ENCODE assay signal across 14 cellular contexts in genomic region chr10:127033116-127033515, GRCh38.
DNase-seq lines count a peak whose midpoint lies in the region; ATAC-seq and TF ChIP-seq lines count a peak whose summit lies in the region.
"Had no signal": no experiment of that assay in that cellular context is flagged by ENCODE, and none has a peak within 500 bp of the region (broad histone marks: within the 10 kb centered on the region; RNA-seq: fewer than 3 reads in every experiment).

No MANE protein-coding gene starts in this region.

- H2AK5ac ChIP-seq in neuronal stem cell (ENCODE audit: low read depth, low read length), result no peak overlapping the region

- H3K14ac ChIP-seq in neuronal stem cell (ENCODE audit: low read length), result peak overlapping the region; percentile 58

- H4K8ac ChIP-seq in neuronal stem cell (ENCODE audit: low read depth, low read length), result no peak overlapping the region

- no peaks in the 10 kb centered on the region for H3K9me3 Mint-ChIP-seq in brain
- no peaks in the 10 kb centered on the region for H3K9me3 Mint-ChIP-seq in activated naive CD8-positive, alpha-beta T cell treated with anti-CD3 and anti-CD28 coated beads, Interleukin-2, amount 50 U/mL, for 24 hours

- no peak overlapping the region for H3K9ac ChIP-seq in neuronal stem cell (ENCODE audit: low read depth, low read length, poor library complexity)

- no peak overlapping the region for H3K4me2 ChIP-seq in neuronal stem cell (ENCODE audit: insufficient read depth, low read length, poor library complexity, severe bottlenecking)

- no peak overlapping the region for H2BK120ac ChIP-seq in neuronal stem cell (ENCODE audit: low read depth, low read length)

- H2BK15ac ChIP-seq in neuronal stem cell (ENCODE audit: low read length), result no peak overlapping the region

- no peak overlapping the region for H2BK5ac ChIP-seq in neuronal stem cell (ENCODE audit: low read length)

- peak overlapping the region in 4 of 5 experiments; percentile 18 to 98 (median 90) for H3K27ac Mint-ChIP-seq in brain
- no peak overlapping the region for H3K27ac Mint-ChIP-seq in activated naive CD8-positive, alpha-beta T cell treated with anti-CD3 and anti-CD28 coated beads, Interleukin-2, amount 50 U/mL, for 24 hours
- H3K27ac Mint-ChIP-seq: CD4-positive, CD25-positive, alpha-beta regulatory T cell had no signal

- no peak overlapping the region for H2BK12ac ChIP-seq in neuronal stem cell (ENCODE audit: low read length)

- peaks cover 0 to 2% (median 0%) of the 10 kb centered on the region in 3 experiments for H3K27me3 ChIP-seq in neuronal stem cell (ENCODE audit: control insufficient read depth in 3 of 3, insufficient read depth in 3 of 3, low read depth in 1 of 3, low read length in 3 of 3)
- H3K27me3 ChIP-seq: SJCRH30 had no signal

- H3K4me1 ChIP-seq in neuronal stem cell (ENCODE audit: control insufficient read depth in 2 of 2, insufficient read depth in 1 of 2, low read depth in 1 of 2, low read length in 2 of 2), result peaks cover 5 to 10% of the 10 kb centered on the region in 2 donors

- H3K36me3 ChIP-seq in neuronal stem cell (replicated peaks in 1 of 2; ENCODE audit: control insufficient read depth in 2 of 2, insufficient read depth in 2 of 2, low read length in 2 of 2), result peaks cover 28 to 94% of the 10 kb centered on the region in 2 donors

- no peaks in the 10 kb centered on the region for H3K9me3 ChIP-seq in neuronal stem cell (replicated peaks in 1 of 2; ENCODE audit: control insufficient read depth in 2 of 2, insufficient read depth in 1 of 2, low read depth in 1 of 2, low read length in 2 of 2)
- H3K9me3 ChIP-seq: SJCRH30 had no signal

- no peaks in the 10 kb centered on the region for H3K79me1 ChIP-seq in neuronal stem cell (ENCODE audit: low read depth, low read length)

- no peak for ATAC-seq in activated naive CD8-positive, alpha-beta T cell treated with anti-CD3 and anti-CD28 coated beads, Interleukin-2, amount 50 U/mL, for 24 hours
- no peak for ATAC-seq in GM21825 (IDR thresholded peaks at IDR 0.05; ENCODE audit: unreplicated experiment)

- H3K18ac ChIP-seq in neuronal stem cell (ENCODE audit: low read length), result no peak overlapping the region

- DNase-seq in NCI-H2227 treated with DMSO at 0.1 percent for 48 hours (lab: John Stamatoyannopoulos, UW), result peak; percentile 63
- DNase-seq in head of caudate nucleus, result peak in 33 of 42 donors; percentile 17 to 79 (median 48)
- DNase-seq in neuronal stem cell (ENCODE audit: low spot score), result no peak
- DNase-seq in activated naive CD8-positive, alpha-beta T cell treated with anti-CD3 and anti-CD28 coated beads, Interleukin-2, amount 50 U/mL, for 24 hours, result no peak
- no peak for DNase-seq in NCI-H510A treated with DMSO at 0.1 percent for 48 hours (lab: John Stamatoyannopoulos, UW)
- DNase-seq: CD4-positive, CD25-positive, alpha-beta regulatory T cell; Kasumi-1; NCI-H1417; NCI-H1694 treated with DMSO at 0.1 percent for 48 hours; NCI-H748 treated with DMSO at 0.1 percent for 48 hours; OCI-M1; SJCRH30 had no signal

- WGBS in neuronal stem cell (ENCODE audit: extremely low coverage in 2 of 2, insufficient read length in 2 of 2, insufficient replicate concordance in 1 of 2), 2 donors, result no CpG with 5 or more reads among the region's 5 CpGs

- peaks cover 42% of the 10 kb centered on the region for H3K4me1 Mint-ChIP-seq in brain
- H3K4me1 Mint-ChIP-seq in activated naive CD8-positive, alpha-beta T cell treated with anti-CD3 and anti-CD28 coated beads, Interleukin-2, amount 50 U/mL, for 24 hours, result no peaks in the 10 kb centered on the region
- H3K4me1 Mint-ChIP-seq: CD4-positive, CD25-positive, alpha-beta regulatory T cell had no signal

- H3K27ac ChIP-seq in neuronal stem cell (replicated peaks; ENCODE audit: low read length), result no peak overlapping the region
- H3K27ac ChIP-seq: SJCRH30 had no signal

- intact Hi-C loops in head of caudate nucleus (cut with DNase I), result no loop called here

- H3K4me3 Mint-ChIP-seq in brain, result peak overlapping the region in 1 of 5 experiments; percentile 57
- no peak overlapping the region for H3K4me3 Mint-ChIP-seq in activated naive CD8-positive, alpha-beta T cell treated with anti-CD3 and anti-CD28 coated beads, Interleukin-2, amount 50 U/mL, for 24 hours
- H3K4me3 Mint-ChIP-seq: CD4-positive, CD25-positive, alpha-beta regulatory T cell had no signal

- no peak overlapping the region for H3K23ac ChIP-seq in neuronal stem cell (ENCODE audit: low read depth, low read length, poor library complexity)

- peaks cover 18% of the 10 kb centered on the region for H3K36me3 Mint-ChIP-seq in brain
- no peaks in the 10 kb centered on the region for H3K36me3 Mint-ChIP-seq in activated naive CD8-positive, alpha-beta T cell treated with anti-CD3 and anti-CD28 coated beads, Interleukin-2, amount 50 U/mL, for 24 hours (ENCODE audit: low read depth)
- H3K36me3 Mint-ChIP-seq: CD4-positive, CD25-positive, alpha-beta regulatory T cell had no signal

- no peaks in the 10 kb centered on the region for H3K27me3 Mint-ChIP-seq in brain
- H3K27me3 Mint-ChIP-seq in activated naive CD8-positive, alpha-beta T cell treated with anti-CD3 and anti-CD28 coated beads, Interleukin-2, amount 50 U/mL, for 24 hours, result no peaks in the 10 kb centered on the region
- H3K27me3 Mint-ChIP-seq: CD4-positive, CD25-positive, alpha-beta regulatory T cell had no signal

- H4K91ac ChIP-seq in neuronal stem cell (ENCODE audit: low read depth, low read length, poor library complexity), result no peak overlapping the region

- H3K4ac ChIP-seq in neuronal stem cell (ENCODE audit: low read length), result no peak overlapping the region

- TF ChIP-seq CTCF in brain (conservative IDR thresholded peaks at IDR 0.05), result no peak

- H3K4me3 ChIP-seq in neuronal stem cell (ENCODE audit: low read length in 2 of 2), result no peak overlapping the region
- H3K4me3 ChIP-seq: SJCRH30 had no signal

- H2AFZ ChIP-seq in neuronal stem cell (ENCODE audit: low read length), result no peak overlapping the region

Comparison
In these comparisons a context has a peak if more than half of its experiments do, and no peak if none do; other contexts are left out.
1. DNase-seq: peak in NCI-H2227 treated with DMSO at 0.1 percent for 48 hours (single experiment) and head of caudate nucleus (33 of 42); none in neuronal stem cell (single experiment), activated naive CD8-positive, alpha-beta T cell treated with anti-CD3 and anti-CD28 coated beads, Interleukin-2, amount 50 U/mL, for 24 hours (single experiment) and NCI-H510A treated with DMSO at 0.1 percent for 48 hours (single experiment).